ENCODE assay signal across 25 cellular contexts in genomic region chr11:84193706-84194105, GRCh38.
"Had no signal": no experiment of that assay in that cellular context is flagged by ENCODE, and none has a peak within 500 bp of the region (broad histone marks: within the 10 kb centered on the region; RNA-seq: fewer than 3 reads in every experiment).

No MANE protein-coding gene starts in this region.

- ATAC-seq: activated T-cell treated with anti-CD3 and anti-CD28 coated beads, Interleukin-2, amount 50 U/mL, for 72 hours; gastroesophageal sphincter; heart right ventricle; left colon had no signal

- H3K4me1 ChIP-seq: heart right ventricle, prostate gland, right atrium auricular region, spleen, upper lobe of left lung had no signal

- H3K36me3 ChIP-seq: gastroesophageal sphincter, heart right ventricle, neutrophil, ovary, prostate gland, right atrium auricular region, spleen, thoracic aorta, upper lobe of left lung had no signal

- DNase-seq: activated CD4-positive, alpha-beta memory T cell treated with anti-CD3 and anti-CD28 coated beads for 36 hours; activated CD4-positive, alpha-beta T cell treated with anti-CD3 and anti-CD28 coated beads for 48 hours; activated CD4-positive, CD25-positive, alpha-beta regulatory T cell; activated effector memory CD4-positive, alpha-beta T cell treated with Interleukin-2 at 50 U/mL for 16 hours; activated naive CD4-positive, alpha-beta T cell treated with anti-CD3 and anti-CD28 coated beads for 36 hours; activated naive CD8-positive, alpha-beta T cell treated with anti-CD3 and anti-CD28 coated beads, Interleukin-2, amount 10 ng/mL, durations not matched to agents 7 days and 5 days; activated T-cell treated with anti-CD3 and anti-CD28 coated beads, Interleukin-2, amount 50 U/mL, for 72 hours; amygdala; endodermal cell; heart right ventricle; islet precursor cell; left colon; mesenchymal stem cell; ovary; spleen; stimulated activated CD4-positive, alpha-beta T cell treated with anti-CD3 and anti-CD28 coated beads, Interleukin-4, amount 100 ng/mL, for 1 hour; stimulated activated naive CD4-positive, alpha-beta T cell treated with Interleukin-2 at 50 U/mL for 16 hours; T1000; upper lobe of left lung had no signal

- H3K9me3 ChIP-seq: gastroesophageal sphincter, neutrophil, ovary, prostate gland, right atrium auricular region, thoracic aorta, upper lobe of left lung had no signal

- H3K27me3 ChIP-seq: gastroesophageal sphincter, heart right ventricle, neutrophil, ovary, right atrium auricular region, spleen, upper lobe of left lung had no signal

- H3K4me3 ChIP-seq: coronary artery, gastroesophageal sphincter, heart right ventricle, ovary, prostate gland, right atrium auricular region, spleen, thoracic aorta, upper lobe of left lung had no signal

- H3K27ac ChIP-seq: coronary artery, gastroesophageal sphincter, heart right ventricle, neutrophil, ovary, prostate gland, right atrium auricular region, spleen, thoracic aorta, upper lobe of left lung had no signal
